ENCODE assay signal across 24 cellular contexts in genomic region chr5:107196500-107196899, GRCh38.
"Had no signal": no experiment of that assay in that cellular context is flagged by ENCODE, and none has a peak within 500 bp of the region (broad histone marks: within the 10 kb centered on the region; RNA-seq: fewer than 3 reads in every experiment).

No MANE protein-coding gene starts in this region.

- H3K9me3 Mint-ChIP-seq: activated B cell treated with CpG ODN at 0.5 μM for 24 hours; activated naive CD8-positive, alpha-beta T cell treated with anti-CD3 and anti-CD28 coated beads for 36 hours had no signal

- H3K4me3 ChIP-seq: cardiac muscle cell, K562, SJSA1 had no signal

- H3K4me1 ChIP-seq: SJSA1 had no signal

- H3K4me1 Mint-ChIP-seq: activated B cell treated with CpG ODN at 0.5 μM for 24 hours; activated CD4-positive, alpha-beta memory T cell treated with anti-CD3 and anti-CD28 coated beads, Interleukin-2, amount 10 ng/mL, durations not matched to agents 7 days and 5 days; activated naive CD4-positive, alpha-beta T cell treated with anti-CD3 and anti-CD28 coated beads, Interleukin-2, amount 10 ng/mL, durations not matched to agents 7 days and 5 days; activated naive CD8-positive, alpha-beta T cell treated with anti-CD3 and anti-CD28 coated beads for 36 hours; activated T-helper 17 cell treated with anti-CD3 and anti-CD28 coated beads, Interleukin-2, amount 50 U/mL, for 72 hours; T-helper 17 cell had no signal

- H3K27ac Mint-ChIP-seq: activated B cell treated with CpG ODN at 0.5 μM for 24 hours; activated CD4-positive, alpha-beta memory T cell treated with anti-CD3 and anti-CD28 coated beads, Interleukin-2, amount 10 ng/mL, durations not matched to agents 7 days and 5 days; activated naive CD4-positive, alpha-beta T cell treated with anti-CD3 and anti-CD28 coated beads, Interleukin-2, amount 10 ng/mL, durations not matched to agents 7 days and 5 days; activated naive CD8-positive, alpha-beta T cell treated with anti-CD3 and anti-CD28 coated beads for 36 hours; activated T-helper 17 cell treated with anti-CD3 and anti-CD28 coated beads, Interleukin-2, amount 50 U/mL, for 72 hours; T-helper 17 cell had no signal

- H3K27me3 ChIP-seq: brain microvascular endothelial cell, cardiac muscle cell, SJSA1 had no signal

- H3K27me3 Mint-ChIP-seq: activated B cell treated with CpG ODN at 0.5 μM for 24 hours; activated CD4-positive, alpha-beta memory T cell treated with anti-CD3 and anti-CD28 coated beads, Interleukin-2, amount 10 ng/mL, durations not matched to agents 7 days and 5 days; activated naive CD4-positive, alpha-beta T cell treated with anti-CD3 and anti-CD28 coated beads, Interleukin-2, amount 10 ng/mL, durations not matched to agents 7 days and 5 days; activated naive CD8-positive, alpha-beta T cell treated with anti-CD3 and anti-CD28 coated beads for 36 hours; activated T-helper 17 cell treated with anti-CD3 and anti-CD28 coated beads, Interleukin-2, amount 50 U/mL, for 72 hours; T-helper 17 cell had no signal

- ATAC-seq: activated T-helper 17 cell treated with anti-CD3 and anti-CD28 coated beads, Interleukin-2, amount 50 U/mL, for 72 hours; K562; PC-3; T-helper 17 cell had no signal

- DNase-seq: activated B cell treated with CpG ODN at 0.5 μM for 24 hours; activated CD4-positive, alpha-beta memory T cell treated with anti-CD3 and anti-CD28 coated beads, Interleukin-2, amount 10 ng/mL, durations not matched to agents 7 days and 5 days; activated CD4-positive, alpha-beta T cell treated with anti-CD3 and anti-CD28 coated beads, Interleukin-2, amount 50 U/mL, for 1 hour; activated gamma-delta T cell treated with Interleukin-2 at 50 U/mL for 16 hours; activated naive CD4-positive, alpha-beta T cell treated with anti-CD3 and anti-CD28 coated beads, Interleukin-2, amount 10 ng/mL, durations not matched to agents 7 days and 5 days; activated naive CD8-positive, alpha-beta T cell treated with anti-CD3 and anti-CD28 coated beads for 36 hours; activated T-cell treated with anti-CD3 and anti-CD28 coated beads for 4 hours; activated T-cell treated with anti-CD3 and anti-CD28 coated beads, Interleukin-2, amount 50 U/mL, for 48 hours; brain microvascular endothelial cell; cerebellar nuclear complex; Karpas-422; NCI-H1105 treated with DMSO at 0.1 percent for 48 hours; NCI-H1436 treated with DMSO at 0.1 percent for 48 hours; NCI-H1930; NCI-H2107; NCI-H226; PC-3; SHP77; T-helper 17 cell; T-helper 9 cell had no signal

- H3K4me3 Mint-ChIP-seq: activated B cell treated with CpG ODN at 0.5 μM for 24 hours; activated CD4-positive, alpha-beta memory T cell treated with anti-CD3 and anti-CD28 coated beads, Interleukin-2, amount 10 ng/mL, durations not matched to agents 7 days and 5 days; activated naive CD4-positive, alpha-beta T cell treated with anti-CD3 and anti-CD28 coated beads, Interleukin-2, amount 10 ng/mL, durations not matched to agents 7 days and 5 days; activated naive CD8-positive, alpha-beta T cell treated with anti-CD3 and anti-CD28 coated beads for 36 hours; activated T-helper 17 cell treated with anti-CD3 and anti-CD28 coated beads, Interleukin-2, amount 50 U/mL, for 72 hours; T-helper 17 cell had no signal

- H3K36me3 ChIP-seq: brain microvascular endothelial cell, cardiac muscle cell, SJSA1 had no signal

- H3K27ac ChIP-seq: brain microvascular endothelial cell, cardiac muscle cell, SJSA1 had no signal

- H3K9me3 ChIP-seq: SJSA1 had no signal
